22 cellular contexts compared by ENCODE assay signal in the genomic region with DNA sequence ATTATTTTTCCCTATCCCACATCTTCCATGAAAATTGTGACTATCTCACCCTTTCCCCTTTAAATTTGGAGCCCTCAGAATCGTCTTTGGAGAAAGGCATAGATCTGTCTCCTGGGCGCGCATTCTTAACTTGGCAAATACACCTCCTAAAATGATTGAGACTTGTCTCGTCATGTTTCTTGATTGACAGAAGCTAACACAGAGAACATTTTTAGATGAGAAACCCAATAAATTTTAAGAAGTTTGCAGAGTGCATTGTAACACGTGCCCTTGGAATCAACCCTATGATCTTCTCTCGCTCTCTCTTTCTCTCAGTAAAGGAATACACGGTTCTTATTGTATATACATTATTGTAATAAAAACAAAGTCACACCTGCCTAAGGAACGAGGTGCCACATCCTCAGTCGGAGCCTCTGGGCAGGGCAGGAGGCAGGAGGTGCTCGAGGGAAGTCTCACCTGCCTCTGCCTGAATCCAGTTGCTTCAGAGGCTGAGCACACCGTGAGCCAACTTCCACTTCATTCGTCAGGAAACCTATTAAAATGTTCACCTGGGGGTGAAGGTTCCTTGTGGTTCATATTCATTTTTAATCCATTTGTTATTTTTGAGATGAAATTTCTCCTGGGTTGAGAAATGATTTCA.
DNase-seq lines count a peak whose midpoint lies in the region; ATAC-seq and TF ChIP-seq lines count a peak whose summit lies in the region.
"Had no signal": no experiment of that assay in that cellular context is flagged by ENCODE, and none has a peak within 500 bp of the region (broad histone marks: within the 10 kb centered on the region; RNA-seq: fewer than 3 reads in every experiment).

No MANE protein-coding gene starts in this region.

- H3K27ac ChIP-seq in suprapubic skin: peak overlapping the region; percentile 72

- intact Hi-C loops in activated T-helper 1 cell treated with anti-CD3 and anti-CD28 coated beads, Interleukin-12 subunit alpha, Interleukin-12 subunit beta, Interleukin-2, Interleukin-4 antibody, amounts not matched to agents 30 ng/mL and 10 ng/mL and 1 ng/mL, durations not matched to agents 14 hours and 24 hours and 36 hours (cut with micrococcal nuclease): no loop called here

- H3K4me1 ChIP-seq in suprapubic skin: peaks cover 53% of the 10 kb centered on the region

- no peaks in the 10 kb centered on the region for H3K9me3 ChIP-seq in suprapubic skin
- H3K9me3 ChIP-seq: MG63, SK-N-SH had no signal

- no peak for TF ChIP-seq POLR2A in suprapubic skin (IDR thresholded peaks at IDR 0.05)

- H3K27me3 Mint-ChIP-seq in activated T-helper 1 cell treated with anti-CD3 and anti-CD28 coated beads, Interleukin-12 subunit alpha, Interleukin-12 subunit beta, Interleukin-2, Interleukin-4 antibody, amounts not matched to agents 30 ng/mL and 10 ng/mL and 1 ng/mL, durations not matched to agents 14 hours and 24 hours and 36 hours (ENCODE audit: insufficient read depth): peaks cover 2% of the 10 kb centered on the region

- no peak for ATAC-seq in HG03354 (IDR thresholded peaks at IDR 0.05; ENCODE audit: poor library complexity, severe bottlenecking, unreplicated experiment)
- ATAC-seq: GM23338 had no signal

- DNase-seq in NCI-H510A (lab: John Stamatoyannopoulos, UW): peak; percentile 7
- DNase-seq in NCI-H510A treated with DMSO at 0.1 percent for 48 hours (lab: John Stamatoyannopoulos, UW): no peak
- DNase-seq in epithelial cell of esophagus (ENCODE audit: low read depth): peak; percentile 50
- peak; percentile 34 for DNase-seq in islet precursor cell
- no peak for DNase-seq in suprapubic skin (ENCODE audit: low spot score in 2 of 2)
- DNase-seq in NCI-H2107 (lab: John Stamatoyannopoulos, UW): no peak
- no peak for DNase-seq in activated T-helper 1 cell treated with anti-CD3 and anti-CD28 coated beads, Interleukin-12 subunit alpha, Interleukin-12 subunit beta, Interleukin-2, Interleukin-4 antibody, amounts not matched to agents 30 ng/mL and 10 ng/mL and 1 ng/mL, durations not matched to agents 14 hours and 24 hours and 36 hours (ENCODE audit: low spot score)
- DNase-seq: Calu3, DMS79 treated with DMSO at 0.1 percent for 48 hours, GF-D8, H9, HFFc6, KBM-7, MG63, NCI-H1105 treated with DMSO at 0.1 percent for 48 hours, NCI-H187, NCI-H2081 treated with DMSO at 0.1 percent for 48 hours, NCI-H446, NCI-H526 treated with DMSO at 0.1 percent for 48 hours, SK-N-SH had no signal

- H3K4me3 ChIP-seq in epithelial cell of esophagus (ENCODE audit: low read length) (no peak overlapping the region), suprapubic skin (no peak overlapping the region)
- H3K4me3 ChIP-seq: GM23338, MG63 had no signal

- H3K4me1 Mint-ChIP-seq in activated T-helper 1 cell treated with anti-CD3 and anti-CD28 coated beads, Interleukin-12 subunit alpha, Interleukin-12 subunit beta, Interleukin-2, Interleukin-4 antibody, amounts not matched to agents 30 ng/mL and 10 ng/mL and 1 ng/mL, durations not matched to agents 14 hours and 24 hours and 36 hours (ENCODE audit: low read depth): no peaks in the 10 kb centered on the region

- TF ChIP-seq CTCF in epithelial cell of esophagus (IDR thresholded peaks at IDR 0.05; ENCODE audit: insufficient read depth, low read depth, low read length, missing control alignments): no peak
- no peak for TF ChIP-seq CTCF in suprapubic skin (IDR thresholded peaks at IDR 0.05)

- no peaks in the 10 kb centered on the region for H3K27me3 ChIP-seq in suprapubic skin
- H3K27me3 ChIP-seq: MG63 had no signal

- no peaks in the 10 kb centered on the region for H3K36me3 ChIP-seq in suprapubic skin
- H3K36me3 ChIP-seq: MG63 had no signal

- 46% methylated on average over 12 of the region's 12 CpGs for WGBS in suprapubic skin

- no peaks in the 10 kb centered on the region for H3K9me3 Mint-ChIP-seq in activated T-helper 1 cell treated with anti-CD3 and anti-CD28 coated beads, Interleukin-12 subunit alpha, Interleukin-12 subunit beta, Interleukin-2, Interleukin-4 antibody, amounts not matched to agents 30 ng/mL and 10 ng/mL and 1 ng/mL, durations not matched to agents 14 hours and 24 hours and 36 hours
- H3K9me3 Mint-ChIP-seq: GM23338, H9, HFFc6 had no signal

- H3K4me3 Mint-ChIP-seq in activated T-helper 1 cell treated with anti-CD3 and anti-CD28 coated beads, Interleukin-12 subunit alpha, Interleukin-12 subunit beta, Interleukin-2, Interleukin-4 antibody, amounts not matched to agents 30 ng/mL and 10 ng/mL and 1 ng/mL, durations not matched to agents 14 hours and 24 hours and 36 hours: no peak overlapping the region
- H3K4me3 Mint-ChIP-seq: GM23338, H9, HFFc6 had no signal

- no peaks in the 10 kb centered on the region for H3K36me3 Mint-ChIP-seq in activated T-helper 1 cell treated with anti-CD3 and anti-CD28 coated beads, Interleukin-12 subunit alpha, Interleukin-12 subunit beta, Interleukin-2, Interleukin-4 antibody, amounts not matched to agents 30 ng/mL and 10 ng/mL and 1 ng/mL, durations not matched to agents 14 hours and 24 hours and 36 hours (ENCODE audit: low read depth)

- H3K27ac Mint-ChIP-seq in activated T-helper 1 cell treated with anti-CD3 and anti-CD28 coated beads, Interleukin-12 subunit alpha, Interleukin-12 subunit beta, Interleukin-2, Interleukin-4 antibody, amounts not matched to agents 30 ng/mL and 10 ng/mL and 1 ng/mL, durations not matched to agents 14 hours and 24 hours and 36 hours: no peak overlapping the region
- H3K27ac Mint-ChIP-seq: GM23338, H9, HFFc6 had no signal

- no peak for TF ChIP-seq EP300 in suprapubic skin (IDR thresholded peaks at IDR 0.05)

Comparison
In these comparisons a context has a peak if more than half of its experiments do, and no peak if none do; other contexts are left out.
1. DNase-seq: peak in NCI-H510A (single experiment), epithelial cell of esophagus (single experiment) and islet precursor cell (single experiment); none in NCI-H510A treated with DMSO at 0.1 percent for 48 hours (single experiment), suprapubic skin (0 of 2), NCI-H2107 (single experiment) and activated T-helper 1 cell treated with anti-CD3 and anti-CD28 coated beads, Interleukin-12 subunit alpha, Interleukin-12 subunit beta, Interleukin-2, Interleukin-4 antibody, amounts not matched to agents 30 ng/mL and 10 ng/mL and 1 ng/mL, durations not matched to agents 14 hours and 24 hours and 36 hours (single experiment).